In genomic region chr6:53912661-53913060, GRCh38 we compare ENCODE assay signal across 17 cellular contexts.
DNase-seq lines count a peak whose midpoint lies in the region; ATAC-seq, FAIRE-seq and TF ChIP-seq lines count a peak whose summit lies in the region.
"Had no signal": no experiment of that assay in that cellular context is flagged by ENCODE, and none has a peak within 500 bp of the region (broad histone marks: within the 10 kb centered on the region; RNA-seq: fewer than 3 reads in every experiment).

No MANE protein-coding gene starts in this region.

- no peaks in the 10 kb centered on the region for H3K36me3 ChIP-seq in osteoblast (ENCODE audit: insufficient read depth, low read length)

- no peak overlapping the region for H2AFZ ChIP-seq in osteoblast (ENCODE audit: low read length)

- no peaks in the 10 kb centered on the region for H3K27me3 ChIP-seq in osteoblast (ENCODE audit: insufficient read depth, low read length)
- H3K27me3 ChIP-seq: BLaER1 had no signal

- H3K4me1 Mint-ChIP-seq in CD14-positive monocyte = peaks cover 3% of the 10 kb centered on the region
- H3K4me1 Mint-ChIP-seq: CD4-positive, CD25-positive, alpha-beta regulatory T cell had no signal

- ATAC-seq in HG02852 (IDR thresholded peaks at IDR 0.05; ENCODE audit: unreplicated experiment) = no peak
- ATAC-seq: A549, GM12878, K562 had no signal

- DNase-seq in frontal cortex (ENCODE audit: low spot score in 2 of 2) (no peak), midbrain (lab: John Stamatoyannopoulos, UW) (peak; percentile 40), osteoblast (ENCODE audit: insufficient read length, low spot score, missing footprints) (no peak), hepatic stellate cell (ENCODE audit: low spot score) (no peak), CD14-positive monocyte (ENCODE audit: low spot score) (no peak)
- DNase-seq: CD4-positive, CD25-positive, alpha-beta regulatory T cell; DMS79; HCEC 1CT; HFFc6 had no signal

- no peak overlapping the region for H3K4me2 ChIP-seq in osteoblast (ENCODE audit: insufficient read depth, low read length)
- H3K4me2 ChIP-seq: A549, BLaER1 had no signal

- TF ChIP-seq CTCF in osteoblast (IDR thresholded peaks at IDR 0.05; ENCODE audit: extremely low read depth, low read depth, low read length) (no peak), CD14-positive monocyte (IDR thresholded peaks at IDR 0.05) (no peak)

- no peak overlapping the region for H3K4me3 Mint-ChIP-seq in CD14-positive monocyte
- H3K4me3 Mint-ChIP-seq: CD4-positive, CD25-positive, alpha-beta regulatory T cell; HFFc6 had no signal

- no peaks in the 10 kb centered on the region for H3K79me2 ChIP-seq in osteoblast (ENCODE audit: insufficient read depth, low read length)

- no peaks in the 10 kb centered on the region for H3K4me1 ChIP-seq in osteoblast (ENCODE audit: insufficient read depth, low read length)
- H3K4me1 ChIP-seq: A549 had no signal

- no peaks in the 10 kb centered on the region for H4K20me1 ChIP-seq in osteoblast (ENCODE audit: insufficient read depth, low read length)
- H4K20me1 ChIP-seq: BLaER1 had no signal

- no peaks in the 10 kb centered on the region for H3K9me3 ChIP-seq in osteoblast (ENCODE audit: low read depth, low read length)
- H3K9me3 ChIP-seq: A549, BLaER1 had no signal

- H3K4me3 ChIP-seq in osteoblast (ENCODE audit: insufficient read depth, low read length) = no peak overlapping the region
- H3K4me3 ChIP-seq: A549, BLaER1, GM12878, K562 had no signal

- peaks cover 4 to 6% of the 10 kb centered on the region in 2 donors for H3K36me3 Mint-ChIP-seq in CD14-positive monocyte

- FAIRE-seq in frontal cortex (lab: Jason Lieb, UNC) = peak; percentile 55
- FAIRE-seq: A549, GM12878, GM18507, H1, K562 had no signal

- H3K27ac Mint-ChIP-seq in CD14-positive monocyte = no peak overlapping the region
- H3K27ac Mint-ChIP-seq: CD4-positive, CD25-positive, alpha-beta regulatory T cell; HFFc6 had no signal

- H3K9me3 Mint-ChIP-seq in CD14-positive monocyte = no peaks in the 10 kb centered on the region
- H3K9me3 Mint-ChIP-seq: HFFc6 had no signal

- H3K27ac ChIP-seq in angular gyrus (ENCODE audit: low read depth, low read length) = peak overlapping the region; percentile 35
- H3K27ac ChIP-seq in osteoblast (ENCODE audit: low read depth, low read length) = no peak overlapping the region
- H3K27ac ChIP-seq: A549, BLaER1 had no signal

- intact Hi-C loops in CD14-positive monocyte (cut with micrococcal nuclease) = no loop called here

- H3K27me3 Mint-ChIP-seq in CD14-positive monocyte (ENCODE audit: low read depth in 3 of 3) = no peaks in the 10 kb centered on the region
- H3K27me3 Mint-ChIP-seq: CD4-positive, CD25-positive, alpha-beta regulatory T cell had no signal
